39 cellular contexts compared by ENCODE assay signal in genomic region chr6:52694404-52694803, GRCh38.
"Had no signal": no experiment of that assay in that cellular context is flagged by ENCODE, and none has a peak within 500 bp of the region (broad histone marks: within the 10 kb centered on the region; RNA-seq: fewer than 3 reads in every experiment).

No MANE protein-coding gene starts in this region.

- H3K27ac ChIP-seq: adrenal gland, ascending aorta, body of pancreas, brain microvascular endothelial cell, breast epithelium, cardiac muscle cell had no signal

- H3K27me3 Mint-ChIP-seq: brain; central memory CD8-positive, alpha-beta T cell had no signal

- H3K4me3 ChIP-seq: adrenal gland, ascending aorta, body of pancreas, breast epithelium, cardiac muscle cell had no signal

- H3K9me3 ChIP-seq: adrenal gland, ascending aorta, body of pancreas, breast epithelium had no signal

- H3K27me3 ChIP-seq: adrenal gland, ascending aorta, body of pancreas, brain microvascular endothelial cell, breast epithelium, cardiac muscle cell had no signal

- H3K27ac Mint-ChIP-seq: activated naive CD4-positive, alpha-beta T cell treated with anti-CD3 and anti-CD28 coated beads for 36 hours; activated naive CD4-positive, alpha-beta T cell treated with anti-CD3 and anti-CD28 coated beads, Interleukin-2, amount 10 ng/mL, durations not matched to agents 7 days and 5 days; activated naive CD4-positive, alpha-beta T cell treated with anti-CD3 and anti-CD28 coated beads, Interleukin-2, amount 50 U/mL, for 24 hours; activated naive CD4-positive, alpha-beta T cell treated with anti-CD3 and anti-CD28 coated beads, Interleukin-2, amount 50 U/mL, for 72 hours; activated naive CD8-positive, alpha-beta T cell; activated naive CD8-positive, alpha-beta T cell treated with anti-CD3 and anti-CD28 coated beads for 36 hours; activated naive CD8-positive, alpha-beta T cell treated with anti-CD3 and anti-CD28 coated beads, Interleukin-2, amount 10 ng/mL, durations not matched to agents 7 days and 5 days; activated naive CD8-positive, alpha-beta T cell treated with anti-CD3 and anti-CD28 coated beads, Interleukin-2, amount 50 U/mL, for 24 hours; activated T-cell treated with anti-CD3 and anti-CD28 coated beads, Interleukin-2, amount 50 U/mL, for 24 hours; activated T-cell treated with anti-CD3 and anti-CD28 coated beads, Interleukin-2, amount 50 U/mL, for 72 hours; activated T-helper 1 cell treated with anti-CD3 and anti-CD28 coated beads, Interleukin-12 subunit alpha, Interleukin-12 subunit beta, Interleukin-2, Interleukin-4 antibody, amounts not matched to agents 30 ng/mL and 10 ng/mL and 1 ng/mL, durations not matched to agents 14 hours and 24 hours and 36 hours; activated T-helper 17 cell treated with anti-CD3 and anti-CD28 coated beads, Interleukin-2, amount 50 U/mL, for 72 hours; activated T-helper 2 cell treated with anti-CD3 and anti-CD28 coated beads, Interferon-gamma antibody, Interleukin-2, Interleukin-4, amounts not matched to agents 10 μg/mL and 5 μg/mL and 100 μg/mL, durations not matched to agents 14 hours and 24 hours and 36 hours; brain had no signal

- FAIRE-seq: astrocyte had no signal

- H3K4me1 ChIP-seq: adrenal gland, ascending aorta, body of pancreas, breast epithelium had no signal

- H3K4me3 Mint-ChIP-seq: activated naive CD4-positive, alpha-beta T cell treated with anti-CD3 and anti-CD28 coated beads for 36 hours; activated naive CD4-positive, alpha-beta T cell treated with anti-CD3 and anti-CD28 coated beads, Interleukin-2, amount 10 ng/mL, durations not matched to agents 7 days and 5 days; activated naive CD4-positive, alpha-beta T cell treated with anti-CD3 and anti-CD28 coated beads, Interleukin-2, amount 50 U/mL, for 24 hours; activated naive CD8-positive, alpha-beta T cell; activated naive CD8-positive, alpha-beta T cell treated with anti-CD3 and anti-CD28 coated beads for 36 hours; activated naive CD8-positive, alpha-beta T cell treated with anti-CD3 and anti-CD28 coated beads, Interleukin-2, amount 10 ng/mL, durations not matched to agents 7 days and 5 days; activated naive CD8-positive, alpha-beta T cell treated with anti-CD3 and anti-CD28 coated beads, Interleukin-2, amount 50 U/mL, for 24 hours; activated T-cell treated with anti-CD3 and anti-CD28 coated beads, Interleukin-2, amount 50 U/mL, for 24 hours; activated T-cell treated with anti-CD3 and anti-CD28 coated beads, Interleukin-2, amount 50 U/mL, for 4 hours; activated T-cell treated with anti-CD3 and anti-CD28 coated beads, Interleukin-2, amount 50 U/mL, for 72 hours; activated T-helper 1 cell treated with anti-CD3 and anti-CD28 coated beads, Interleukin-12 subunit alpha, Interleukin-12 subunit beta, Interleukin-2, Interleukin-4 antibody, amounts not matched to agents 30 ng/mL and 10 ng/mL and 1 ng/mL, durations not matched to agents 14 hours and 24 hours and 36 hours; activated T-helper 17 cell treated with anti-CD3 and anti-CD28 coated beads, Interleukin-2, amount 50 U/mL, for 72 hours; brain; central memory CD8-positive, alpha-beta T cell had no signal

- ATAC-seq: activated naive CD4-positive, alpha-beta T cell treated with anti-CD3 and anti-CD28 coated beads, Interleukin-2, amount 50 U/mL, for 72 hours; activated naive CD8-positive, alpha-beta T cell treated with anti-CD3 and anti-CD28 coated beads, Interleukin-2, amount 50 U/mL, for 24 hours; activated T-cell treated with anti-CD3 and anti-CD28 coated beads, Interleukin-2, amount 50 U/mL, for 4 hours; activated T-cell treated with anti-CD3 and anti-CD28 coated beads, Interleukin-2, amount 50 U/mL, for 72 hours; activated T-helper 17 cell treated with anti-CD3 and anti-CD28 coated beads, Interleukin-2, amount 50 U/mL, for 72 hours; body of pancreas had no signal

- H3K4me1 Mint-ChIP-seq: activated naive CD4-positive, alpha-beta T cell treated with anti-CD3 and anti-CD28 coated beads, Interleukin-2, amount 10 ng/mL, durations not matched to agents 7 days and 5 days; activated naive CD4-positive, alpha-beta T cell treated with anti-CD3 and anti-CD28 coated beads, Interleukin-2, amount 50 U/mL, for 24 hours; activated naive CD8-positive, alpha-beta T cell treated with anti-CD3 and anti-CD28 coated beads for 36 hours; activated naive CD8-positive, alpha-beta T cell treated with anti-CD3 and anti-CD28 coated beads, Interleukin-2, amount 10 ng/mL, durations not matched to agents 7 days and 5 days; activated naive CD8-positive, alpha-beta T cell treated with anti-CD3 and anti-CD28 coated beads, Interleukin-2, amount 50 U/mL, for 24 hours; activated T-helper 17 cell treated with anti-CD3 and anti-CD28 coated beads, Interleukin-2, amount 50 U/mL, for 72 hours; central memory CD8-positive, alpha-beta T cell had no signal

- H3K36me3 ChIP-seq: adrenal gland, ascending aorta, brain microvascular endothelial cell, breast epithelium, cardiac muscle cell had no signal

- H3K9me3 Mint-ChIP-seq: activated naive CD4-positive, alpha-beta T cell treated with anti-CD3 and anti-CD28 coated beads, Interleukin-2, amount 10 ng/mL, durations not matched to agents 7 days and 5 days; activated naive CD4-positive, alpha-beta T cell treated with anti-CD3 and anti-CD28 coated beads, Interleukin-2, amount 50 U/mL, for 24 hours; activated naive CD4-positive, alpha-beta T cell treated with anti-CD3 and anti-CD28 coated beads, Interleukin-2, amount 50 U/mL, for 72 hours; activated naive CD8-positive, alpha-beta T cell treated with anti-CD3 and anti-CD28 coated beads for 36 hours; activated T-cell treated with anti-CD3 and anti-CD28 coated beads, Interleukin-2, amount 50 U/mL, for 24 hours; activated T-cell treated with anti-CD3 and anti-CD28 coated beads, Interleukin-2, amount 50 U/mL, for 4 hours; activated T-cell treated with anti-CD3 and anti-CD28 coated beads, Interleukin-2, amount 50 U/mL, for 72 hours; activated T-helper 1 cell treated with anti-CD3 and anti-CD28 coated beads, Interleukin-12 subunit alpha, Interleukin-12 subunit beta, Interleukin-2, Interleukin-4 antibody, amounts not matched to agents 30 ng/mL and 10 ng/mL and 1 ng/mL, durations not matched to agents 14 hours and 24 hours and 36 hours; activated T-helper 17 cell treated with anti-CD3 and anti-CD28 coated beads, Interleukin-2, amount 50 U/mL, for 72 hours; activated T-helper 2 cell treated with anti-CD3 and anti-CD28 coated beads, Interferon-gamma antibody, Interleukin-2, Interleukin-4, amounts not matched to agents 10 μg/mL and 5 μg/mL and 100 μg/mL, durations not matched to agents 14 hours and 24 hours and 36 hours; central memory CD8-positive, alpha-beta T cell had no signal

- DNase-seq: activated effector memory CD4-positive, alpha-beta T cell treated with anti-CD3 and anti-CD28 coated beads, Interleukin-2, amount 50 U/mL, for 16 hours; activated effector memory CD4-positive, alpha-beta T cell treated with Interleukin-2 at 50 U/mL for 16 hours; activated gamma-delta T cell; activated gamma-delta T cell treated with Interleukin-2 at 50 U/mL for 16 hours; activated naive CD4-positive, alpha-beta T cell; activated naive CD4-positive, alpha-beta T cell treated with anti-CD3 and anti-CD28 coated beads for 36 hours; activated naive CD4-positive, alpha-beta T cell treated with anti-CD3 and anti-CD28 coated beads, Interleukin-2, amount 10 ng/mL, durations not matched to agents 7 days and 5 days; activated naive CD4-positive, alpha-beta T cell treated with anti-CD3 and anti-CD28 coated beads, Interleukin-2, amount 50 U/mL, for 16 hours; activated naive CD4-positive, alpha-beta T cell treated with Interleukin-2 at 50 U/mL for 16 hours; activated naive CD8-positive, alpha-beta T cell treated with anti-CD3 and anti-CD28 coated beads for 36 hours; activated naive CD8-positive, alpha-beta T cell treated with anti-CD3 and anti-CD28 coated beads, Interleukin-2, amount 10 ng/mL, durations not matched to agents 7 days and 5 days; activated naive CD8-positive, alpha-beta T cell treated with anti-CD3 and anti-CD28 coated beads, Interleukin-2, amount 50 U/mL, for 24 hours; activated T-cell treated with anti-CD3 and anti-CD28 coated beads, Interleukin-2, amount 50 U/mL, for 1 hour; activated T-cell treated with anti-CD3 and anti-CD28 coated beads, Interleukin-2, amount 50 U/mL, for 24 hours; activated T-cell treated with anti-CD3 and anti-CD28 coated beads, Interleukin-2, amount 50 U/mL, for 4 hours; activated T-cell treated with anti-CD3 and anti-CD28 coated beads, Interleukin-2, amount 50 U/mL, for 48 hours; activated T-cell treated with anti-CD3 and anti-CD28 coated beads, Interleukin-2, amount 50 U/mL, for 72 hours; adrenal gland; amniotic stem cell; amygdala; anterior cingulate cortex; aorta; brain microvascular endothelial cell; caudate nucleus; central memory CD4-positive, alpha-beta T cell; cerebellar nuclear complex had no signal

- H3K36me3 Mint-ChIP-seq: activated naive CD4-positive, alpha-beta T cell treated with anti-CD3 and anti-CD28 coated beads, Interleukin-2, amount 10 ng/mL, durations not matched to agents 7 days and 5 days; activated naive CD4-positive, alpha-beta T cell treated with anti-CD3 and anti-CD28 coated beads, Interleukin-2, amount 50 U/mL, for 24 hours; activated naive CD4-positive, alpha-beta T cell treated with anti-CD3 and anti-CD28 coated beads, Interleukin-2, amount 50 U/mL, for 72 hours; activated naive CD8-positive, alpha-beta T cell; activated naive CD8-positive, alpha-beta T cell treated with anti-CD3 and anti-CD28 coated beads for 36 hours; activated naive CD8-positive, alpha-beta T cell treated with anti-CD3 and anti-CD28 coated beads, Interleukin-2, amount 10 ng/mL, durations not matched to agents 7 days and 5 days; brain had no signal
